1 cellular context compared by ENCODE assay signal in the genomic region with DNA sequence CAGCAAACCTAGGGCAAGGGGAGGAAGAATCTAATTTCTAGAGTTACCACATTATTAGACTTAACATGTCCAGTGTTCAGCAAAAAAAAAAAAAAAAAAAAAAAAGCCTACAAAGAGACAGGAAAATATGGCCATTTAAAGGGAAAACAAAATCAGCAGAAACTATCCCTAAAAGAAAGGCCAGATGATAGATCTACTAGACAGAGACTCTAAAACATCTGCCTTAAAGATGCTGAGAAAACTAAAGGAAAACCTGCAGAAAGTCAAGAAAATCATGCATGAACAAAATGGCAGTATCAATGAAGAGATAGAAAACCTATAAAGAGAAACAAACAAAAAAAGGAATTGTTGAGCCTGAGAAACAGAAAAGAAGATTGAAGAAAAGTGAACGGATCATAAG.
TF ChIP-seq lines count a peak whose summit lies in the region.

No MANE protein-coding gene starts in this region.

TF ChIP-seq in K562, 482 proteins besides CTCF, POLR2A, EP300 and RAD21:
- no peak for TF ChIP-seq TEAD1 (CRISPR knock-in tag; IDR thresholded peaks at IDR 0.05)
- TF ChIP-seq, protein P1, sequence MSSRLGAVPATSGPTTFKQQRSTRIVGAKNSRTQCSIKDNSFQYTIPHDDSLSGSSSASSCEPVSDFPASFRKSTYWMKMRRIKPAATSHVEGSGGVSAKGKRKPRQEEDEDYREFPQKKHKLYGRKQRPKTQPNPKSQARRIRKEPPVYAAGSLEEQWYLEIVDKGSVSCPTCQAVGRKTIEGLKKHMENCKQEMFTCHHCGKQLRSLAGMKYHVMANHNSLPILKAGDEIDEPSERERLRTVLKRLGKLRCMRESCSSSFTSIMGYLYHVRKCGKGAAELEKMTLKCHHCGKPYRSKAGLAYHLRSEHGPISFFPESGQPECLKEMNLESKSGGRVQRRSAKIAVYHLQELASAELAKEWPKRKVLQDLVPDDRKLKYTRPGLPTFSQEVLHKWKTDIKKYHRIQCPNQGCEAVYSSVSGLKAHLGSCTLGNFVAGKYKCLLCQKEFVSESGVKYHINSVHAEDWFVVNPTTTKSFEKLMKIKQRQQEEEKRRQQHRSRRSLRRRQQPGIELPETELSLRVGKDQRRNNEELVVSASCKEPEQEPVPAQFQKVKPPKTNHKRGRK (tag; IDR thresholded peaks at IDR 0.05), result peak; percentile 92
